In the genomic region with DNA sequence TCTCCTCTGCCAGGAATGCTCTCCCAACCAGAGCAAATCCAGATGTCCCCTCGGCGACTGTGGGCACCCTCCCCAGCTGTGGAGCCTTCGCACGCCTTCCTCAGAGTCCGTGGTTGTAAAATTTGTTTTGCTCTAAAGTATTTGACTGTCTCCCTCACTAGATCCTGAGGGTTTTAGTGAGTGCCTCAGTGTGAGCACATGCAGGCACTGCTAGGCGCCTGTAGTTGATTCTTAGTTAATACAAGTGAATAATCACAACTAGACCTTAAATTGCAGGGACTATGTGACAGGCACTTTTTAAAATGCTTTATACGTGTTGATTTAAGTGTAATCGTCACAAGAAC, we compare ENCODE assay signal across 8 cellular contexts. TPM values are rescaled to one million over a fixed set of nuclear protein-coding genes. Genes with fewer than 3 reads are reported as not detected.
DNase-seq lines count a peak whose midpoint lies in the region; ATAC-seq and TF ChIP-seq lines count a peak whose summit lies in the region.

No MANE protein-coding gene starts in this region.

- peak overlapping the region; percentile 98 for H3K27ac Mint-ChIP-seq in CD8-positive, alpha-beta T cell

- peaks cover 9% of the 10 kb centered on the region for H3K36me3 Mint-ChIP-seq in CD8-positive, alpha-beta T cell

- peak; percentile 26 for ATAC-seq in CD8-positive, alpha-beta T cell
- no peak for ATAC-seq in HG03565 (IDR thresholded peaks at IDR 0.05; ENCODE audit: unreplicated experiment)

- H3K4me1 ChIP-seq in CD8-positive, alpha-beta T cell (ENCODE audit: insufficient read depth, low read length), result peaks cover 37% of the 10 kb centered on the region
- peaks cover 18% of the 10 kb centered on the region for H3K4me1 ChIP-seq in HUES48 (ENCODE audit: control insufficient read depth, insufficient read depth, low read length)
- peaks cover 3 to 17% of the 10 kb centered on the region in 2 donors for H3K4me1 ChIP-seq in breast epithelium
- H3K4me1 ChIP-seq in mucosa of rectum (ENCODE audit: control insufficient read depth in 2 of 2, insufficient read depth in 2 of 2, low read length in 2 of 2), result peaks cover 19 to 24% of the 10 kb centered on the region in 2 donors

- H3K4me1 Mint-ChIP-seq in CD8-positive, alpha-beta T cell (ENCODE audit: low read depth), result peaks cover 14% of the 10 kb centered on the region

- no peaks in the 10 kb centered on the region for H3K27me3 Mint-ChIP-seq in CD8-positive, alpha-beta T cell (ENCODE audit: low read depth)

- peak overlapping the region; percentile 97 for H3K4me3 ChIP-seq in CD8-positive, alpha-beta T cell (ENCODE audit: low read depth, low read length)
- H3K4me3 ChIP-seq in HUES48 (ENCODE audit: low read depth, low read length), result peak overlapping the region; percentile 75
- peak overlapping the region; percentile 98 to 100 (median 99) for H3K4me3 ChIP-seq in breast epithelium
- peak overlapping the region; percentile 77 to 96 for H3K4me3 ChIP-seq in mucosa of rectum (ENCODE audit: low read length in 2 of 2)

- no peak for DNase-seq in CD8-positive, alpha-beta T cell
- DNase-seq in breast epithelium (ENCODE audit: low spot score in 2 of 2) (no peak), nucleus accumbens (lab: John Stamatoyannopoulos, UW) (no peak), hepatic stellate cell (ENCODE audit: low spot score) (no peak)
- no peak for DNase-seq in activated CD8-positive, alpha-beta memory T cell treated with anti-CD3 and anti-CD28 coated beads for 24 hours

- no peak for TF ChIP-seq CTCF in CD8-positive, alpha-beta T cell (IDR thresholded peaks at IDR 0.05)
- TF ChIP-seq CTCF in breast epithelium (IDR thresholded peaks at IDR 0.05), result peak in 1 of 3 donors; percentile 3

- H3K4me3 Mint-ChIP-seq in CD8-positive, alpha-beta T cell, result no peak overlapping the region

- H3K27ac ChIP-seq in CD8-positive, alpha-beta T cell (ENCODE audit: low read depth, low read length), result peak overlapping the region; percentile 85
- H3K27ac ChIP-seq in HUES48 (ENCODE audit: low read depth, low read length) (peak overlapping the region; percentile 86), breast epithelium (peak overlapping the region; percentile 96), mucosa of rectum (ENCODE audit: low read depth in 2 of 2, low read length in 2 of 2) (peak overlapping the region; percentile 90 to 92)

- no peaks in the 10 kb centered on the region for H3K9me3 Mint-ChIP-seq in CD8-positive, alpha-beta T cell

- intact Hi-C loops in CD8-positive, alpha-beta T cell (cut with DNase I, micrococcal nuclease), result loop anchor here (1.0 to 10.0 kb wide), 13 partner anchors 24 to 1064 kb away; partner anchors contain the start of genes C6orf89 (in 2 of the 2), PPIL1 (in 2 of the 2), SRPK1 (in 2 of the 2) and PIM1 (in 1 of the 2)
- intact Hi-C loops in breast epithelium (cut with DNase I; ENCODE audit: low total_unique reads), result no loop called here

- H3K9me3 ChIP-seq in CD8-positive, alpha-beta T cell (ENCODE audit: low read length), result no peaks in the 10 kb centered on the region
- no peaks in the 10 kb centered on the region for H3K9me3 ChIP-seq in HUES48 (ENCODE audit: control insufficient read depth, insufficient read depth, low read length)
- no peaks in the 10 kb centered on the region for H3K9me3 ChIP-seq in breast epithelium
- H3K9me3 ChIP-seq in mucosa of rectum (ENCODE audit: control insufficient read depth in 2 of 2, low read length in 2 of 2), result no peaks in the 10 kb centered on the region

- H3K9ac ChIP-seq in HUES48 (ENCODE audit: low read depth, low read length), result peak overlapping the region; percentile 90
- peak overlapping the region; percentile 77 to 99 for H3K9ac ChIP-seq in mucosa of rectum (ENCODE audit: low read depth in 1 of 2, low read length in 2 of 2)

- CTCF ChIA-PET in CD8-positive, alpha-beta T cell (lab: Charles Lee), result interaction anchor here (0.9 to 1.6 kb wide), 3 partner anchors 31 to 224 kb away, joined by 3 to 13 read pairs (median 4); no protein-coding TSS in a partner anchor

- no peak for TF ChIP-seq POLR2A in breast epithelium (IDR thresholded peaks at IDR 0.05)

- H3K36me3 ChIP-seq in CD8-positive, alpha-beta T cell (ENCODE audit: insufficient read depth, low read length), result no peaks in the 10 kb centered on the region
- H3K36me3 ChIP-seq in HUES48 (ENCODE audit: control insufficient read depth, insufficient read depth, low read length), result no peaks in the 10 kb centered on the region
- no peaks in the 10 kb centered on the region for H3K36me3 ChIP-seq in breast epithelium
- no peaks in the 10 kb centered on the region for H3K36me3 ChIP-seq in mucosa of rectum (ENCODE audit: control insufficient read depth in 2 of 2, insufficient read depth in 2 of 2, low read length in 2 of 2)

- H3K27me3 ChIP-seq in CD8-positive, alpha-beta T cell (ENCODE audit: insufficient read depth, low read length), result no peaks in the 10 kb centered on the region
- no peaks in the 10 kb centered on the region for H3K27me3 ChIP-seq in HUES48 (ENCODE audit: control insufficient read depth, insufficient read depth, low read length)
- no peaks in the 10 kb centered on the region for H3K27me3 ChIP-seq in breast epithelium
- H3K27me3 ChIP-seq in mucosa of rectum (ENCODE audit: control insufficient read depth in 2 of 2, insufficient read depth in 2 of 2, low read length in 2 of 2), result no peaks in the 10 kb centered on the region

- POLR2A ChIA-PET in CD8-positive, alpha-beta T cell (lab: Charles Lee), result interaction anchor here (0.6 to 1.8 kb wide), 9 partner anchors 10 to 236 kb away, joined by 3 to 14 read pairs (median 7); partner anchors contain the start of genes C6orf89 and PPIL1

RNA-seq across cellular contexts. Expression of gene MTCH1, which starts 0.7 kb away (rescaled TPM):
- total RNA-seq in CD8-positive, alpha-beta T cell, result 100 to 1,000 TPM; 267 to 269 TPM
- 100 to 1,000 TPM; 187 to 229 (median 215) TPM for total RNA-seq in breast epithelium

RNA-seq across cellular contexts. Expression of gene FGD2, which starts 18.8 kb away (rescaled TPM):
- under 1 TPM; 0.68 to 0.83 TPM for total RNA-seq in CD8-positive, alpha-beta T cell
- total RNA-seq in breast epithelium, result 10 to 100 TPM; 11.5 to 51.4 (median 18.6) TPM

RNA-seq across cellular contexts. Expression of gene PI16, which starts 32.1 kb away (rescaled TPM):
- under 1 TPM; 0.24 to 0.42 TPM for total RNA-seq in CD8-positive, alpha-beta T cell
- total RNA-seq in breast epithelium, result 10 to 100 TPM in 1 of 3 donors, 1 to 10 TPM in 2; 2.8 to 14.9 (median 5.2) TPM

Comparison
In these comparisons a context has a peak if more than half of its experiments do, and no peak if none do; other contexts are left out.
1. RNA of gene FGD2, which starts 18.8 kb away (total RNA-seq): 11.5 to 51.4 TPM in breast epithelium; 0.68 to 0.83 TPM in CD8-positive, alpha-beta T cell; every median in the first group is over 4 times any median in the second.
2. Peak in every context shown above with its lines, with median percentiles within 50 percentile points of each other: H3K27ac ChIP-seq and H3K4me3 ChIP-seq.